Comparison of ENCODE assay signal across 23 cellular contexts in genomic region chr4:52646096-52646495, GRCh38. TPM values are rescaled to one million over a fixed set of nuclear protein-coding genes. Genes with fewer than 3 reads are reported as not detected.
DNase-seq lines count a peak whose midpoint lies in the region; ATAC-seq, FAIRE-seq and TF ChIP-seq lines count a peak whose summit lies in the region.
"Had no signal": no experiment of that assay in that cellular context is flagged by ENCODE, and none has a peak within 500 bp of the region (broad histone marks: within the 10 kb centered on the region; RNA-seq: fewer than 3 reads in every experiment).

No MANE protein-coding gene starts in this region.

- H3K36me3 Mint-ChIP-seq in type B pancreatic cell = peaks cover 21% of the 10 kb centered on the region

- H3K4me1 Mint-ChIP-seq in type B pancreatic cell (ENCODE audit: unreplicated experiment) = peaks cover 33% of the 10 kb centered on the region

- 100% methylated on average over 3 of the region's 3 CpGs for whole genome bisulfite sequencing in GM12878 (ENCODE audit: insufficient coverage, insufficient replicate concordance, low lambda C conversion rate, missing lambda C conversion rate)

- BruUV-seq in GM12878 (replicated peaks; lab: Mats Ljungman, UMichigan) = no TSS peak

- FAIRE-seq in GM12878 (lab: Jason Lieb, UNC) = no peak
- FAIRE-seq: A549, D721Med, HTR-8/SVneo had no signal

- H2AFZ ChIP-seq in GM12878 (ENCODE audit: control insufficient read depth, low read depth, low read length) = no peak overlapping the region

- H4K20me1 ChIP-seq in GM12878 (ENCODE audit: control insufficient read depth, insufficient read depth) = no peaks in the 10 kb centered on the region

- ATAC-seq in Right ventricle myocardium superior (ENCODE audit: poor library complexity) (no peak), GM12878 (no peak)
- ATAC-seq: A549, HCT116 had no signal

- no peak overlapping the region for H3K9ac ChIP-seq in GM12878 (ENCODE audit: control insufficient read depth, insufficient read depth, low read length)

- in situ Hi-C loops in GM12878 (cut with MboI) = no loop called here

- DNase-seq in left ventricle myocardium inferior (no peak), Right ventricle myocardium superior (no peak), GM12878 (ENCODE audit: low read depth, low spot score) (no peak), fibroblast of villous mesenchyme (ENCODE audit: low read depth) (peak; percentile 8), DMS 273 treated with DMSO at 0.1 percent for 48 hours (lab: John Stamatoyannopoulos, UW) (no peak), type B pancreatic cell (ENCODE audit: extremely low spot score, unreplicated experiment) (no peak), posterior cingulate gyrus (no peak)
- DNase-seq: AML-193; Caco-2; CD4-positive, alpha-beta T cell; DMS153; DMS79; GF-D8; GOT3; H7; HFFc6; IMR-90 had no signal

- no peaks in the 10 kb centered on the region for H3K27me3 ChIP-seq in left ventricle myocardium inferior (ENCODE audit: low read depth)
- H3K27me3 ChIP-seq in GM12878 (replicated peaks in 1 of 2; ENCODE audit: control insufficient read depth in 2 of 2, insufficient read depth in 2 of 2, low read length in 1 of 2) = no peaks in the 10 kb centered on the region

- H3K27ac ChIP-seq in left ventricle myocardium inferior (replicated peaks) (peak overlapping the region; percentile 6), GM12878 (ENCODE audit: control insufficient read depth, insufficient read depth) (peak overlapping the region; percentile 69; the same call in 1 of the 2 replicates)
- H3K27ac ChIP-seq: 22Rv1, A549, C4-2B had no signal

- H3K4me1 ChIP-seq in left ventricle myocardium inferior = peaks cover 74% of the 10 kb centered on the region
- peaks cover 42% of the 10 kb centered on the region for H3K4me1 ChIP-seq in GM12878 (ENCODE audit: control insufficient read depth, insufficient read depth, low read length)

- H3K27ac Mint-ChIP-seq in type B pancreatic cell = no peak overlapping the region
- H3K27ac Mint-ChIP-seq: CD4-positive, alpha-beta T cell; HFFc6 had no signal

- no peak overlapping the region for H3K4me3 ChIP-seq in left ventricle myocardium inferior
- H3K4me3 ChIP-seq in GM12878 = no peak overlapping the region; the same call in 1 of the 2 replicates
- H3K4me3 ChIP-seq in fibroblast of villous mesenchyme (ENCODE audit: low read depth, low read length) = no peak overlapping the region
- H3K4me3 ChIP-seq: A549 had no signal

- no peak overlapping the region for H3K4me2 ChIP-seq in GM12878 (ENCODE audit: control insufficient read depth, insufficient read depth)
- H3K4me2 ChIP-seq: A549 had no signal

- POLR2A ChIA-PET in GM12878 (lab: Charles Lee) = interaction anchor here (0.7 to 4.8 kb wide), 2 partner anchors 13 to 78 kb away, joined by 3 to 30 read pairs; partner anchors contain the start of gene USP46

- intact Hi-C loops in left ventricle myocardium inferior (cut with micrococcal nuclease) = no loop called here
- intact Hi-C loops in Right ventricle myocardium superior (cut with DNase I) = loop anchor here (10.0 kb wide), 1 partner anchor 91 kb away; no protein-coding TSS in a partner anchor
- intact Hi-C loops in GM12878 (cut with micrococcal nuclease; ENCODE audit: unreplicated experiment) = loop anchor here (10.0 kb wide), 1 partner anchor 611 kb away; the partner anchor contains the start of gene SGCB
- intact Hi-C loops in posterior cingulate gyrus (cut with DNase I) = no loop called here

- CTCF ChIA-PET in GM12878 (lab: Yijun Ruan, JAX) = interaction anchor here (0.8 kb wide), 1 partner anchor 59 kb away, joined by 3 read pairs; no protein-coding TSS in a partner anchor

- no peaks in the 10 kb centered on the region for H3K27me3 Mint-ChIP-seq in type B pancreatic cell
- H3K27me3 Mint-ChIP-seq: CD4-positive, alpha-beta T cell had no signal

- TF ChIP-seq RAD21 in GM12878 (IDR thresholded peaks at IDR 0.05; ENCODE audit: insufficient read depth, low read depth, low read length) = no peak

- RAD21 ChIA-PET in GM12878 (lab: Charles Lee; ENCODE audit: unreplicated experiment) = interaction anchor here (0.8 kb wide), 1 partner anchor 56 kb away, joined by 3 read pairs; no protein-coding TSS in a partner anchor

- H3K79me2 ChIP-seq in GM12878 (ENCODE audit: control insufficient read depth, insufficient read depth, low read length) = peaks cover 43% of the 10 kb centered on the region

- TF ChIP-seq POLR2A in GM12878 (IDR thresholded peaks at IDR 0.05; ENCODE audit: low read depth, low read length) = no peak

- H3K9me3 Mint-ChIP-seq in type B pancreatic cell = no peaks in the 10 kb centered on the region
- H3K9me3 Mint-ChIP-seq: HFFc6 had no signal

- TF ChIP-seq CTCF in left ventricle myocardium inferior (IDR thresholded peaks at IDR 0.05; ENCODE audit: borderline replicate concordance) (no peak), GM12878 (IDR thresholded peaks at IDR 0.05 in 2 of 3, conservative IDR thresholded peaks at IDR 0.05 in 1 of 3; ENCODE audit: control insufficient read depth in 2 of 3, extremely low read depth in 1 of 3, insufficient read depth in 1 of 3, low read depth in 3 of 3, low read length in 3 of 3) (no peak), fibroblast of villous mesenchyme (IDR thresholded peaks at IDR 0.05; ENCODE audit: insufficient read depth, low read depth, low read length) (no peak), type B pancreatic cell (conservative IDR thresholded peaks at IDR 0.05) (no peak)

- H3K4me3 Mint-ChIP-seq in type B pancreatic cell = no peak overlapping the region
- H3K4me3 Mint-ChIP-seq: CD4-positive, alpha-beta T cell; HFFc6 had no signal

- H3K9me3 ChIP-seq in left ventricle myocardium inferior (replicated peaks) (no peaks in the 10 kb centered on the region), GM12878 (replicated peaks; ENCODE audit: control insufficient read depth, insufficient read depth, low read length) (peaks cover 8% of the 10 kb centered on the region; the same call in 2 of the 3 replicates)
- H3K9me3 ChIP-seq: A549, Caco-2 had no signal

- SMC1A ChIA-PET in GM12878 (lab: Charles Lee; ENCODE audit: uncharacterized antibody, unreplicated experiment) = interaction anchor here (3.2 kb wide), 1 partner anchor 12 kb away, joined by 11 read pairs; no protein-coding TSS in a partner anchor

- TF ChIP-seq EP300 in GM12878 (IDR thresholded peaks at IDR 0.05; ENCODE audit: borderline replicate concordance in 1 of 2, control insufficient read depth in 1 of 2, low read depth in 2 of 2, low read length in 2 of 2) = no peak

- H3K36me3 ChIP-seq in left ventricle myocardium inferior = peaks cover 4% of the 10 kb centered on the region
- no peaks in the 10 kb centered on the region for H3K36me3 ChIP-seq in GM12878 (ENCODE audit: control insufficient read depth in 2 of 2, insufficient read depth in 2 of 2, low read length in 1 of 2)

TF ChIP-seq in GM12878, 131 proteins besides CTCF, POLR2A, EP300 and RAD21 (continues in another document):
- TF ChIP-seq SREBF2 (IDR thresholded peaks at IDR 0.05; ENCODE audit: low read length) (no peak), ATF2 (IDR thresholded peaks at IDR 0.05; ENCODE audit: low read length) (no peak), PAX5 (IDR thresholded peaks at IDR 0.05; ENCODE audit: borderline replicate concordance, low read depth, low read length) (no peak), POLR2AphosphoS5 (IDR thresholded peaks at IDR 0.05; ENCODE audit: low read length) (no peak), BHLHE40 (IDR thresholded peaks at IDR 0.05; ENCODE audit: borderline replicate concordance in 1 of 2, low read depth in 2 of 2, low read length in 1 of 2) (no peak), NFYA (IDR thresholded peaks at IDR 0.05; ENCODE audit: borderline replicate concordance, low read depth, low read length) (no peak), BMI1 (IDR thresholded peaks at IDR 0.05; ENCODE audit: borderline replicate concordance) (no peak)

RNA-seq across cellular contexts. Expression of gene USP46, which starts 13.0 kb away (rescaled TPM):
- 76.4 TPM for total RNA-seq in left ventricle myocardium inferior
- 55.3 TPM for total RNA-seq in Right ventricle myocardium superior
- total RNA-seq in GM12878 (2013; cell fraction: nucleolus; rRNA removed) = 22.3 and 26.2 TPM in 2 replicates
- 6.7 and 8.4 TPM in 2 replicates for total RNA-seq in GM12878 (2014; rRNA removed)
- 10.4 and 11.6 TPM in 2 replicates for total RNA-seq in GM12878 (2014; rRNA removed; fragmentation: Illumina TruSeq; extraction: Trizol)
- 18.8 and 20.1 TPM in 2 replicates for total RNA-seq in GM12878 (2021)
- polyA plus RNA-seq in GM12878 (2011; ENCODE audit: low read depth) = 3.1 TPM
- 12.4 and 15.6 TPM in 2 replicates for polyA plus RNA-seq in GM12878 (2011; rRNA removed)
- polyA plus RNA-seq in GM12878 (2011; cell fraction: cytosol; rRNA removed) = 3.8 and 3.9 TPM in 2 replicates
- polyA plus RNA-seq in GM12878 (2011; cell fraction: nucleus; rRNA removed) = 9.0 and 12.8 TPM in 2 replicates
- polyA plus RNA-seq in GM12878 (2012) = 4.7 and 6.8 TPM in 2 replicates
- 14.5 and 14.7 TPM in 2 replicates for polyA plus RNA-seq in GM12878 (2014; fragmentation: Illumina TruSeq; extraction: Trizol)
- polyA plus RNA-seq in GM12878 (2014; fragmentation: Nextera tagmentation; extraction: Ambion mirVana) = 1 to 10 TPM; 5.3 TPM
- 7.6 and 8.7 TPM in 2 replicates for polyA plus RNA-seq in GM12878 (2014; rRNA removed)
- 10 to 100 TPM; 13.1 to 13.2 TPM for polyA plus RNA-seq in GM12878 (2016; fragmentation: Nextera tagmentation; extraction: Ambion mirVana)
- polyA minus RNA-seq in GM12878 (2011; rRNA and poly(A)+ RNA removed) = 11.3 and 29.0 TPM in 2 replicates
- polyA minus RNA-seq in GM12878 (2011; cell fraction: cytosol; rRNA and poly(A)+ RNA removed) = 3.1 and 4.0 TPM in 2 replicates
- polyA minus RNA-seq in GM12878 (2011; cell fraction: nucleus; rRNA and poly(A)+ RNA removed) = 9.1 and 15.4 TPM in 2 replicates
- 13.5 and 19.4 TPM in 2 replicates for total RNA-seq in fibroblast of villous mesenchyme
- total RNA-seq in type B pancreatic cell (ENCODE audit: low replicate concordance) = 28.6 and 53.5 TPM in 2 replicates

Comparison
In these comparisons a context has a peak if more than half of its experiments do, and no peak if none do; other contexts are left out.
1. intact Hi-C loops: an anchor here in Right ventricle myocardium superior (10.0 kb wide) and GM12878 (10.0 kb wide); none called in left ventricle myocardium inferior and posterior cingulate gyrus.